ENCODE assay signal across 20 cellular contexts in genomic region chr17:66025551-66025950, GRCh38.
"Had no signal": no experiment of that assay in that cellular context is flagged by ENCODE, and none has a peak within 500 bp of the region (broad histone marks: within the 10 kb centered on the region; RNA-seq: fewer than 3 reads in every experiment).

No MANE protein-coding gene starts in this region.

- H3K4me3 ChIP-seq: esophagus muscularis mucosa, gastroesophageal sphincter, heart right ventricle, mucosa of descending colon, neural progenitor cell, vagina had no signal

- H3K9ac ChIP-seq: neural progenitor cell had no signal

- H2AFZ ChIP-seq: neural progenitor cell had no signal

- H3K27ac ChIP-seq: esophagus muscularis mucosa, gastroesophageal sphincter, heart right ventricle, neural progenitor cell, vagina had no signal

- H3K36me3 ChIP-seq: neural progenitor cell, vagina had no signal

- DNase-seq: activated CD4-positive, alpha-beta memory T cell treated with anti-CD3 and anti-CD28 coated beads, Interleukin-2, amount 10 ng/mL, durations not matched to agents 7 days and 5 days; activated CD4-positive, alpha-beta T cell treated with anti-CD3 and anti-CD28 coated beads for 48 hours; activated CD4-positive, CD25-positive, alpha-beta regulatory T cell; activated CD8-positive, alpha-beta memory T cell treated with anti-CD3 and anti-CD28 coated beads, Interleukin-2, amount 10 ng/mL, durations not matched to agents 7 days and 5 days; activated naive CD4-positive, alpha-beta T cell treated with anti-CD3 and anti-CD28 coated beads for 36 hours; activated T-cell treated with anti-CD3 and anti-CD28 coated beads, Interleukin-2, amount 50 U/mL, for 24 hours; dermis blood vessel endothelial cell; effector memory CD4-positive, alpha-beta T cell; heart right ventricle; mesenchymal stem cell; mucosa of descending colon; naive thymus-derived CD4-positive, alpha-beta T cell; stimulated activated CD4-positive, alpha-beta T cell treated with anti-CD3 and anti-CD28 coated beads, Interleukin-2, amount 100 ng/mL, for 48 hours; stimulated activated naive CD8-positive, alpha-beta T cell treated with anti-CD3 and anti-CD28 coated beads, Interleukin-15, amount 100 ng/mL, for 72 hours; T1000; trophoblast cell had no signal

- ATAC-seq: activated CD8-positive, alpha-beta memory T cell treated with anti-CD3 and anti-CD28 coated beads, Interleukin-2, amount 10 ng/mL, durations not matched to agents 7 days and 5 days; gastroesophageal sphincter; heart right ventricle; mucosa of descending colon; naive thymus-derived CD4-positive, alpha-beta T cell; stimulated activated naive CD8-positive, alpha-beta T cell treated with anti-CD3 and anti-CD28 coated beads, Interleukin-15, amount 100 ng/mL, for 72 hours had no signal

- H3K4me2 ChIP-seq: neural progenitor cell had no signal

- H3K27me3 ChIP-seq: esophagus muscularis mucosa, gastroesophageal sphincter, heart right ventricle, neural progenitor cell, vagina had no signal

- H3K4me1 ChIP-seq: esophagus muscularis mucosa, gastroesophageal sphincter, heart right ventricle, neural progenitor cell, vagina had no signal
